In the genomic region with DNA sequence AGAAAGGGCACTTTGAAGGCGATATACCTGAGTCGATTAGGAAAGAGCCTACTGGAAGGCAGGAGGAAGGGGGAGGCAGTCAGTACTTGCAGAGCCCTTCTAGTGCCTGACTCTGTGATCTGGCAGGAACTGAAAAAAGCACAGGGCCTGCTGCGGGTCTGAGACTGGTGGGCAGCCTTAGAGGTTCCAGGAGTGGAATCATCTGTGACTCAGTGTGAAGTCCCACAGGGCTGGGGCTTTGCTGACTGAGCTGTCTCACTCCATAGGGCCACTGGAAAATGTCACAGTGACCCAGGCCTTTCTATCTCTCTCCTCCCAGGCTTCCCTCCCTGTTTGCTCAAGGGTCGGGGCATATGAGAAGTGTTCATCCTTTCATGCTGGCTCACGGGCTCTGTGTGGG, we compare ENCODE assay signal across 11 cellular contexts. TPM values are rescaled to one million over a fixed set of nuclear protein-coding genes. Genes with fewer than 3 reads are reported as not detected.
A peak's percentile ranks its signal among the peaks of the same experiment; 100 is the strongest.
DNase-seq lines count a peak whose midpoint lies in the region; ATAC-seq, FAIRE-seq and TF ChIP-seq lines count a peak whose summit lies in the region.
"Had no signal": no experiment of that assay in that cellular context is flagged by ENCODE, and none has a peak within 500 bp of the region (broad histone marks: within the 10 kb centered on the region; RNA-seq: fewer than 3 reads in every experiment).

No MANE protein-coding gene starts in this region.

- H3K4me3 Mint-ChIP-seq in natural killer cell treated with Interleukin-12 subunit alpha and Interleukin-12 subunit beta and Interleukin-15 and Interleukin-18, amount 100 ng/mL, for 72 hours, result no peak overlapping the region
- H3K4me3 Mint-ChIP-seq in natural killer cell (no peak overlapping the region), T-helper 17 cell (no peak overlapping the region)
- H3K4me3 Mint-ChIP-seq: CD4-positive, CD25-positive, alpha-beta regulatory T cell had no signal

- intact Hi-C loops in natural killer cell (cut with micrococcal nuclease), result no loop called here

- no peaks in the 10 kb centered on the region for H3K36me3 Mint-ChIP-seq in natural killer cell treated with Interleukin-12 subunit alpha and Interleukin-12 subunit beta and Interleukin-15 and Interleukin-18, amount 100 ng/mL, for 72 hours
- no peaks in the 10 kb centered on the region for H3K36me3 Mint-ChIP-seq in natural killer cell
- peaks cover 15% of the 10 kb centered on the region for H3K36me3 Mint-ChIP-seq in T-helper 17 cell (ENCODE audit: low read depth)

- ATAC-seq in natural killer cell treated with Interleukin-12 subunit alpha and Interleukin-12 subunit beta and Interleukin-15 and Interleukin-18, amount 100 ng/mL, for 72 hours, result peak; percentile 40 to 63
- ATAC-seq in natural killer cell, result no peak
- no peak for ATAC-seq in T-helper 17 cell
- ATAC-seq in HG03139 (IDR thresholded peaks at IDR 0.05; ENCODE audit: unreplicated experiment), result no peak

- H3K9me3 ChIP-seq in T-helper 17 cell (ENCODE audit: control insufficient read depth, low read length, poor library complexity, severe bottlenecking), result no peaks in the 10 kb centered on the region

- H3K27ac Mint-ChIP-seq in natural killer cell treated with Interleukin-12 subunit alpha and Interleukin-12 subunit beta and Interleukin-15 and Interleukin-18, amount 100 ng/mL, for 72 hours, result no peak overlapping the region
- H3K27ac Mint-ChIP-seq in natural killer cell (no peak overlapping the region), T-helper 17 cell (no peak overlapping the region)

- DNase-seq in natural killer cell treated with Interleukin-12 subunit alpha and Interleukin-12 subunit beta and Interleukin-15 and Interleukin-18, amount 100 ng/mL, for 72 hours (ENCODE audit: low spot score), result no peak
- DNase-seq in natural killer cell, result no peak
- DNase-seq in RCC 7860 (ENCODE audit: low spot score), result peak; percentile 77
- DNase-seq in islet precursor cell, result peak; percentile 87
- no peak for DNase-seq in T-helper 17 cell
- DNase-seq in SIG-M5 (lab: John Stamatoyannopoulos, UW), result no peak
- DNase-seq in GM20000 (ENCODE audit: low spot score), result no peak
- DNase-seq: CD4-positive, CD25-positive, alpha-beta regulatory T cell; KG1 had no signal

- no peaks in the 10 kb centered on the region for H3K27me3 Mint-ChIP-seq in natural killer cell treated with Interleukin-12 subunit alpha and Interleukin-12 subunit beta and Interleukin-15 and Interleukin-18, amount 100 ng/mL, for 72 hours
- no peaks in the 10 kb centered on the region for H3K27me3 Mint-ChIP-seq in natural killer cell (ENCODE audit: low read depth in 2 of 2)
- no peaks in the 10 kb centered on the region for H3K27me3 Mint-ChIP-seq in T-helper 17 cell
- H3K27me3 Mint-ChIP-seq: CD4-positive, CD25-positive, alpha-beta regulatory T cell had no signal

- TF ChIP-seq CTCF in natural killer cell (IDR thresholded peaks at IDR 0.05), result no peak
- TF ChIP-seq CTCF in GM20000 (IDR thresholded peaks at IDR 0.05; ENCODE audit: extremely low read depth, missing control alignments), result no peak

- H3K9me3 Mint-ChIP-seq in natural killer cell treated with Interleukin-12 subunit alpha and Interleukin-12 subunit beta and Interleukin-15 and Interleukin-18, amount 100 ng/mL, for 72 hours, result no peaks in the 10 kb centered on the region
- H3K9me3 Mint-ChIP-seq in natural killer cell, result no peaks in the 10 kb centered on the region
- H3K9me3 Mint-ChIP-seq: CD4-positive, CD25-positive, alpha-beta regulatory T cell had no signal

- peak; percentile 80 for FAIRE-seq in RCC 7860 (lab: Jason Lieb, UNC)
- FAIRE-seq: islet of Langerhans had no signal

- H3K4me1 Mint-ChIP-seq in natural killer cell treated with Interleukin-12 subunit alpha and Interleukin-12 subunit beta and Interleukin-15 and Interleukin-18, amount 100 ng/mL, for 72 hours (ENCODE audit: low read depth in 2 of 2), result peaks cover 4 to 5% of the 10 kb centered on the region in 2 donors
- H3K4me1 Mint-ChIP-seq in natural killer cell (peaks cover 5 to 13% of the 10 kb centered on the region in 2 donors), T-helper 17 cell (peaks cover 14% of the 10 kb centered on the region)

RNA-seq across cellular contexts. Expression of a gene that starts 47.1 kb away (rescaled TPM):
- total RNA-seq in natural killer cell treated with Interleukin-12 subunit alpha and Interleukin-12 subunit beta and Interleukin-15 and Interleukin-18, amount 100 ng/mL, for 72 hours, result 10 to 100 TPM; 22.3 to 24.7 TPM
- total RNA-seq in natural killer cell, result 100 to 1,000 TPM; 376 to 428 (median 418) TPM
- total RNA-seq in T-helper 17 cell, result 100 to 1,000 TPM; 501 to 627 TPM

Comparison
In these comparisons a context has a peak if more than half of its experiments do, and no peak if none do; other contexts are left out.
1. ATAC-seq: peak in natural killer cell treated with Interleukin-12 subunit alpha and Interleukin-12 subunit beta and Interleukin-15 and Interleukin-18, amount 100 ng/mL, for 72 hours (2 of 2); none in natural killer cell (0 of 3), T-helper 17 cell (single experiment) and HG03139 (single experiment).
2. RNA of a gene that starts 47.1 kb away (total RNA-seq): 501 to 627 TPM in T-helper 17 cell and 376 to 428 TPM in natural killer cell; 22.3 to 24.7 TPM in natural killer cell treated with Interleukin-12 subunit alpha and Interleukin-12 subunit beta and Interleukin-15 and Interleukin-18, amount 100 ng/mL, for 72 hours; every median in the first group is over 10 times any median in the second.
3. DNase-seq: peak in RCC 7860 (single experiment) and islet precursor cell (single experiment); none in natural killer cell treated with Interleukin-12 subunit alpha and Interleukin-12 subunit beta and Interleukin-15 and Interleukin-18, amount 100 ng/mL, for 72 hours (single experiment), natural killer cell (single experiment), T-helper 17 cell (0 of 3), SIG-M5 (single experiment) and GM20000 (single experiment).